7 cellular contexts compared by ENCODE assay signal in genomic region chr9:112175796-112176315, GRCh38. TPM values are rescaled to one million over a fixed set of nuclear protein-coding genes. Genes with fewer than 3 reads are reported as not detected.
DNase-seq lines count a peak whose midpoint lies in the region; ATAC-seq and TF ChIP-seq lines count a peak whose summit lies in the region.

No MANE protein-coding gene starts in this region.

- H4K20me1 ChIP-seq in smooth muscle cell (ENCODE audit: low read depth): no peaks in the 10 kb centered on the region

- H3K27me3 ChIP-seq in smooth muscle cell (ENCODE audit: low read depth): no peaks in the 10 kb centered on the region

- peaks cover 70% of the 10 kb centered on the region for H3K4me1 Mint-ChIP-seq in activated T-cell treated with anti-CD3 and anti-CD28 coated beads, Interleukin-2, amount 50 U/mL, for 4 hours (ENCODE audit: low read depth)

- TF ChIP-seq CTCF in smooth muscle cell (IDR thresholded peaks at IDR 0.05; ENCODE audit: borderline replicate concordance, insufficient read depth, poor library complexity, severe bottlenecking): no peak

- H3K4me1 ChIP-seq in smooth muscle cell (ENCODE audit: low read depth): no peaks in the 10 kb centered on the region

- no peak overlapping the region for H3K27ac ChIP-seq in smooth muscle cell (ENCODE audit: low read depth)

- H3F3A ChIP-seq in smooth muscle cell (ENCODE audit: low read depth): peaks cover 5% of the 10 kb centered on the region

- H3K4me2 ChIP-seq in smooth muscle cell: peak overlapping the region; percentile 82

- H3K9me3 Mint-ChIP-seq in activated T-cell treated with anti-CD3 and anti-CD28 coated beads, Interleukin-2, amount 50 U/mL, for 4 hours: no peaks in the 10 kb centered on the region

- no peaks in the 10 kb centered on the region for H3K36me3 Mint-ChIP-seq in activated T-cell treated with anti-CD3 and anti-CD28 coated beads, Interleukin-2, amount 50 U/mL, for 4 hours (ENCODE audit: insufficient read depth)

- no peaks in the 10 kb centered on the region for H3K79me2 ChIP-seq in smooth muscle cell (ENCODE audit: low read depth)

- peak overlapping the region; percentile 63 for H3K4me3 ChIP-seq in iPS-11a (ENCODE audit: low read depth, low read length)
- peak overlapping the region; percentile 71 for H3K4me3 ChIP-seq in smooth muscle cell

- no peaks in the 10 kb centered on the region for H3K36me3 ChIP-seq in smooth muscle cell (ENCODE audit: low read depth)

- ATAC-seq in activated T-cell treated with anti-CD3 and anti-CD28 coated beads, Interleukin-2, amount 50 U/mL, for 4 hours: no peak
- ATAC-seq in left lobe of liver: no peak

- H2AFZ ChIP-seq in smooth muscle cell (ENCODE audit: low read depth): peak overlapping the region; percentile 92

- H3K9ac ChIP-seq in smooth muscle cell (ENCODE audit: low read depth): no peak overlapping the region

- WGBS in smooth muscle cell (ENCODE audit: low lambda C conversion rate): 51% methylated on average over 17 of the region's 17 CpGs

- H3K9me3 ChIP-seq in smooth muscle cell (replicated peaks; ENCODE audit: low read depth): no peaks in the 10 kb centered on the region

- DNase-seq in HT-29 (ENCODE audit: low spot score): peak; percentile 38
- no peak for DNase-seq in activated T-cell treated with anti-CD3 and anti-CD28 coated beads, Interleukin-2, amount 50 U/mL, for 4 hours
- no peak for DNase-seq in smooth muscle cell (lab: John Stamatoyannopoulos, UW; ENCODE audit: unreplicated experiment)
- DNase-seq in SKM-1 treated with dmso at 0.1 percent for 144 hours (lab: John Stamatoyannopoulos, UW; ENCODE audit: unreplicated experiment): no peak
- no peak for DNase-seq in left lobe of liver (ENCODE audit: low spot score)
- no peak for DNase-seq in activated CD8-positive, alpha-beta memory T cell treated with anti-CD3 and anti-CD28 coated beads, Interleukin-2, amount 50 U/mL, for 4 hours

- peak overlapping the region; percentile 64 for H3K4me3 Mint-ChIP-seq in activated T-cell treated with anti-CD3 and anti-CD28 coated beads, Interleukin-2, amount 50 U/mL, for 4 hours

- H3K27me3 Mint-ChIP-seq in activated T-cell treated with anti-CD3 and anti-CD28 coated beads, Interleukin-2, amount 50 U/mL, for 4 hours (ENCODE audit: low read depth): no peaks in the 10 kb centered on the region

RNA-seq across cellular contexts. Expression of gene SUSD1, which starts 0.8 kb away (rescaled TPM):
- total RNA-seq in HT-29 (2014; rRNA removed; shearing (Covaris generic)): 11.2 and 15.0 TPM in 2 replicates
- total RNA-seq in activated T-cell treated with anti-CD3 and anti-CD28 coated beads, Interleukin-2, amount 50 U/mL, for 4 hours: 1 to 10 TPM; 2.3 to 2.7 (median 2.4) TPM
- total RNA-seq in smooth muscle cell (11.8 and 12.2 TPM in 2 replicates), left lobe of liver (3.2 TPM)
- polyA plus RNA-seq in smooth muscle cell: 6.7 and 8.9 TPM in 2 replicates
